In genomic region chr6:129239825-129240491, GRCh38 we compare ENCODE assay signal across 1 cellular context.
TF ChIP-seq lines count a peak whose summit lies in the region.

No MANE protein-coding gene starts in this region.

TF ChIP-seq in HepG2, 621 proteins besides CTCF, POLR2A, EP300 and RAD21 (continued from another document):
- TF ChIP-seq RERE (CRISPR knock-in tag; IDR thresholded peaks at IDR 0.05; ENCODE audit: low read depth) (no peak), RORA (CRISPR knock-in tag; IDR thresholded peaks at IDR 0.05) (no peak)
